22 cellular contexts compared by ENCODE assay signal in the genomic region with DNA sequence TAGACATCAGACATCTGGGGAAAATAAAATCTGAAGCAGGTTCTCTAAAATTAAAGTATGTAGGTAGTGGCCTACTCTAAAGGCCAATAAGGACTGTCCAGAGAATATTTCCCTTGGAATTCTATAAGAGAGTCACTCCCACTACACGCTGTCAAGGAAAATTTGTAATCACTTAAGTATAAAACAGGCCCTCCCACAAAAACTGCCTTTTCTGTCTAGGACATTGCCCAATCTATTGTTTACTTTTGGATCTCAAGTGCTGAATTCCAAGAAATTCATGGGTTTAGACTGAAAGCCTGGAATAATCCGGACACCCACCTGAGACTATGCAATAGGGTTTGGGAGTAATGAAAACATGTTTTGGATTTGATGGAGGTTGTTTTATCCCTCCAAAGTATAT. TPM values are rescaled to one million over a fixed set of nuclear protein-coding genes. Genes with fewer than 3 reads are reported as not detected.
DNase-seq lines count a peak whose midpoint lies in the region; ATAC-seq and TF ChIP-seq lines count a peak whose summit lies in the region.
"Had no signal": no experiment of that assay in that cellular context is flagged by ENCODE, and none has a peak within 500 bp of the region (broad histone marks: within the 10 kb centered on the region; RNA-seq: fewer than 3 reads in every experiment).

No MANE protein-coding gene starts in this region.

- peaks cover 0 to 3% of the 10 kb centered on the region in 2 donors for H3K27me3 Mint-ChIP-seq in natural killer cell (ENCODE audit: low read depth in 2 of 2)
- H3K27me3 Mint-ChIP-seq in natural killer cell treated with Interleukin-12 subunit alpha and Interleukin-12 subunit beta and Interleukin-15 and Interleukin-18, amount 100 ng/mL, for 72 hours: no peaks in the 10 kb centered on the region
- H3K27me3 Mint-ChIP-seq: activated naive CD8-positive, alpha-beta T cell treated with anti-CD3 and anti-CD28 coated beads for 36 hours; naive thymus-derived CD8-positive, alpha-beta T cell had no signal

- H3K4me3 ChIP-seq in choroid plexus epithelial cell (ENCODE audit: low read depth, low read length): no peak overlapping the region
- H3K4me3 ChIP-seq in PC-9: no peak overlapping the region
- H3K4me3 ChIP-seq: GM23338, heart left ventricle, psoas muscle had no signal

- peaks cover 46% of the 10 kb centered on the region for H3K4me1 ChIP-seq in PC-9 (replicated peaks; ENCODE audit: insufficient read depth)

- peaks cover 27% of the 10 kb centered on the region for H3K79me2 ChIP-seq in PC-9 (ENCODE audit: low read depth)

- no TSS peak for BruUV-seq in PC-9 (replicated peaks; lab: Mats Ljungman, UMichigan)

- no peak overlapping the region; the same call in 1 of the 2 replicates for H3K4me2 ChIP-seq in PC-9
- H3K4me2 ChIP-seq: GM23338 had no signal

- CTCF ChIA-PET in PC-9 (lab: Charles Lee): no interaction called here

- POLR2A ChIA-PET in PC-9 (lab: Charles Lee; ENCODE audit: unreplicated experiment): interaction anchor here (0.5 kb wide), 1 partner anchor 702 kb away, joined by 5 read pairs; no protein-coding TSS in a partner anchor

- no peak for DNase-seq in natural killer cell
- DNase-seq in natural killer cell treated with Interleukin-12 subunit alpha and Interleukin-12 subunit beta and Interleukin-15 and Interleukin-18, amount 100 ng/mL, for 72 hours (ENCODE audit: low spot score): no peak
- peak; percentile 17 for DNase-seq in choroid plexus epithelial cell (ENCODE audit: low read depth)
- peak; percentile 34 for DNase-seq in kidney glomerular epithelial cell (lab: John Stamatoyannopoulos, UW)
- DNase-seq in activated CD8-positive, alpha-beta memory T cell treated with anti-CD3 and anti-CD28 coated beads for 24 hours: no peak
- DNase-seq in middle frontal gyrus (ENCODE audit: extremely low spot score, low spot score): no peak
- no peak for DNase-seq in PC-9
- DNase-seq: activated naive CD8-positive, alpha-beta T cell treated with anti-CD3 and anti-CD28 coated beads for 36 hours; activated T-cell treated with anti-CD3 and anti-CD28 coated beads, Interleukin-2, amount 50 U/mL, for 72 hours; brain microvascular endothelial cell; CD4-positive, CD25-positive, alpha-beta regulatory T cell; dermis blood vessel endothelial cell; DMS79 treated with DMSO at 0.1 percent for 48 hours; erythroblast; heart left ventricle; naive thymus-derived CD8-positive, alpha-beta T cell; NCI-H1694; NCI-H446 treated with DMSO at 0.1 percent for 48 hours; psoas muscle; WERI-Rb-1 had no signal

- TF ChIP-seq CTCF in natural killer cell (IDR thresholded peaks at IDR 0.05): no peak
- TF ChIP-seq CTCF in choroid plexus epithelial cell (conservative IDR thresholded peaks at IDR 0.05; ENCODE audit: low read depth, low read length): no peak
- no peak for TF ChIP-seq CTCF in PC-9 (conservative IDR thresholded peaks at IDR 0.05)

- no peaks in the 10 kb centered on the region for H3K9me3 ChIP-seq in PC-9 (ENCODE audit: insufficient read depth, low read depth)
- H3K9me3 ChIP-seq: heart left ventricle, psoas muscle had no signal

- no peaks in the 10 kb centered on the region for H3K36me3 ChIP-seq in PC-9 (ENCODE audit: low read depth)
- H3K36me3 ChIP-seq: brain microvascular endothelial cell, heart left ventricle, WERI-Rb-1 had no signal

- intact Hi-C loops in natural killer cell (cut with micrococcal nuclease) (loop anchor here (5.0 kb wide), 1 partner anchor 45 kb away; no protein-coding TSS in a partner anchor), PC-9 (cut with micrococcal nuclease; ENCODE audit: unreplicated experiment) (no loop called here)

- peaks cover 18 to 26% of the 10 kb centered on the region in 2 donors for H3K4me1 Mint-ChIP-seq in natural killer cell
- H3K4me1 Mint-ChIP-seq in natural killer cell treated with Interleukin-12 subunit alpha and Interleukin-12 subunit beta and Interleukin-15 and Interleukin-18, amount 100 ng/mL, for 72 hours (ENCODE audit: low read depth in 2 of 2): peaks cover 12 to 19% of the 10 kb centered on the region in 2 donors

- peaks cover 41% of the 10 kb centered on the region for H3F3A ChIP-seq in PC-9 (ENCODE audit: insufficient read depth, low read depth)

- H3K36me3 Mint-ChIP-seq in natural killer cell: no peaks in the 10 kb centered on the region
- H3K36me3 Mint-ChIP-seq in natural killer cell treated with Interleukin-12 subunit alpha and Interleukin-12 subunit beta and Interleukin-15 and Interleukin-18, amount 100 ng/mL, for 72 hours: no peaks in the 10 kb centered on the region
- H3K36me3 Mint-ChIP-seq: activated naive CD8-positive, alpha-beta T cell treated with anti-CD3 and anti-CD28 coated beads for 36 hours; CD4-positive, CD25-positive, alpha-beta regulatory T cell had no signal

- H3K27ac Mint-ChIP-seq in natural killer cell: peak overlapping the region in 1 of 2 donors; percentile 96
- H3K27ac Mint-ChIP-seq in natural killer cell treated with Interleukin-12 subunit alpha and Interleukin-12 subunit beta and Interleukin-15 and Interleukin-18, amount 100 ng/mL, for 72 hours: no peak overlapping the region
- H3K27ac Mint-ChIP-seq: activated naive CD8-positive, alpha-beta T cell treated with anti-CD3 and anti-CD28 coated beads for 36 hours; GM23338 had no signal

- H3K9me2 ChIP-seq in PC-9 (ENCODE audit: insufficient read depth): no peaks in the 10 kb centered on the region

- no peaks in the 10 kb centered on the region for H3K27me3 ChIP-seq in PC-9 (ENCODE audit: insufficient read depth, low read depth)
- H3K27me3 ChIP-seq: brain microvascular endothelial cell, heart left ventricle had no signal

- H2AFZ ChIP-seq in PC-9: no peak overlapping the region
- H2AFZ ChIP-seq: GM23338 had no signal

- no peaks in the 10 kb centered on the region for H4K20me1 ChIP-seq in PC-9 (ENCODE audit: insufficient read depth)

- peak overlapping the region; percentile 47 for H3K4me3 Mint-ChIP-seq in natural killer cell
- no peak overlapping the region for H3K4me3 Mint-ChIP-seq in natural killer cell treated with Interleukin-12 subunit alpha and Interleukin-12 subunit beta and Interleukin-15 and Interleukin-18, amount 100 ng/mL, for 72 hours
- H3K4me3 Mint-ChIP-seq: activated naive CD8-positive, alpha-beta T cell treated with anti-CD3 and anti-CD28 coated beads for 36 hours; GM23338 had no signal

- ATAC-seq in natural killer cell (no peak), GM18907 (IDR thresholded peaks at IDR 0.05; ENCODE audit: unreplicated experiment) (no peak)
- no peak for ATAC-seq in natural killer cell treated with Interleukin-12 subunit alpha and Interleukin-12 subunit beta and Interleukin-15 and Interleukin-18, amount 100 ng/mL, for 72 hours
- ATAC-seq: GM23338; heart left ventricle; naive thymus-derived CD8-positive, alpha-beta T cell; psoas muscle had no signal

- no peak overlapping the region for H3K27ac ChIP-seq in PC-9
- H3K27ac ChIP-seq: brain microvascular endothelial cell, heart left ventricle, psoas muscle, WERI-Rb-1 had no signal

- no peaks in the 10 kb centered on the region for H3K9me3 Mint-ChIP-seq in natural killer cell
- no peaks in the 10 kb centered on the region for H3K9me3 Mint-ChIP-seq in natural killer cell treated with Interleukin-12 subunit alpha and Interleukin-12 subunit beta and Interleukin-15 and Interleukin-18, amount 100 ng/mL, for 72 hours
- H3K9me3 Mint-ChIP-seq: activated naive CD8-positive, alpha-beta T cell treated with anti-CD3 and anti-CD28 coated beads for 36 hours; activated T-cell treated with anti-CD3 and anti-CD28 coated beads, Interleukin-2, amount 50 U/mL, for 72 hours; CD4-positive, CD25-positive, alpha-beta regulatory T cell; GM23338; naive thymus-derived CD8-positive, alpha-beta T cell had no signal

RNA-seq across cellular contexts. Expression of a gene that starts 1.7 kb away (rescaled TPM):
- total RNA-seq in natural killer cell (10 to 100 TPM; 34.5 to 40.0 (median 38.8) TPM), PC-9 (2021) (17.8 and 20.9 TPM in 2 replicates)
- 10 to 100 TPM; 17.6 to 25.4 TPM for total RNA-seq in natural killer cell treated with Interleukin-12 subunit alpha and Interleukin-12 subunit beta and Interleukin-15 and Interleukin-18, amount 100 ng/mL, for 72 hours

RNA-seq across cellular contexts. Expression of a gene that starts 38.7 kb away (rescaled TPM):
- total RNA-seq in natural killer cell (10 to 100 TPM; 35.2 to 42.1 (median 38.6) TPM), PC-9 (2021) (21.7 and 24.0 TPM in 2 replicates)
- total RNA-seq in natural killer cell treated with Interleukin-12 subunit alpha and Interleukin-12 subunit beta and Interleukin-15 and Interleukin-18, amount 100 ng/mL, for 72 hours: 10 to 100 TPM in 1 of 2 donors, 1 to 10 TPM in 1; 6.3 to 30.1 TPM

Comparison
In these comparisons a context has a peak if more than half of its experiments do, and no peak if none do; other contexts are left out.
1. DNase-seq: peak in choroid plexus epithelial cell (single experiment) and kidney glomerular epithelial cell (single experiment); none in natural killer cell (single experiment), natural killer cell treated with Interleukin-12 subunit alpha and Interleukin-12 subunit beta and Interleukin-15 and Interleukin-18, amount 100 ng/mL, for 72 hours (single experiment), activated CD8-positive, alpha-beta memory T cell treated with anti-CD3 and anti-CD28 coated beads for 24 hours (single experiment), middle frontal gyrus (single experiment) and PC-9 (0 of 2).